ENCODE assay signal across 18 cellular contexts in genomic region chr4:76809594-76810305, GRCh38.
DNase-seq lines count a peak whose midpoint lies in the region; ATAC-seq, FAIRE-seq and TF ChIP-seq lines count a peak whose summit lies in the region.
"Had no signal": no experiment of that assay in that cellular context is flagged by ENCODE, and none has a peak within 500 bp of the region (broad histone marks: within the 10 kb centered on the region; RNA-seq: fewer than 3 reads in every experiment).

No MANE protein-coding gene starts in this region.

- no peak overlapping the region for H3K4me3 Mint-ChIP-seq in activated T-cell treated with anti-CD3 and anti-CD28 coated beads, Interleukin-2, amount 50 U/mL, for 72 hours
- H3K4me3 Mint-ChIP-seq: stimulated activated memory B cell treated with anti-CD40 and anti-IgM and Interleukin-4, amounts not matched to agents 10 μg/mL and 1 μg/mL and 100 μg/mL, for 72 hours had no signal

- no peak for TF ChIP-seq CTCF in fibroblast of mammary gland (conservative IDR thresholded peaks at IDR 0.05; ENCODE audit: control insufficient read depth, insufficient read depth, low read depth, low read length)

- no peak for TF ChIP-seq POLR2A in H54 (IDR thresholded peaks at IDR 0.05; ENCODE audit: low read depth, low read length)

- DNase-seq in ELR (ENCODE audit: low read depth) (peak; percentile 22), RPMI7951 (ENCODE audit: low read depth) (peak; percentile 44), fibroblast of mammary gland (ENCODE audit: low read depth) (peak; percentile 42), myocyte (ENCODE audit: low read depth) (peak; percentile 59), GM03348 (ENCODE audit: low spot score) (no peak), H54 (ENCODE audit: insufficient read length, low spot score) (no peak)
- DNase-seq in activated T-cell treated with anti-CD3 and anti-CD28 coated beads, Interleukin-2, amount 50 U/mL, for 72 hours: no peak
- no peak for DNase-seq in activated CD4-positive, alpha-beta T cell treated with anti-CD3 and anti-CD28 coated beads, Interleukin-2, amount 50 U/mL, for 1 hour
- DNase-seq: activated gamma-delta T cell, KG1, midbrain, NCI-H1436 treated with DMSO at 0.1 percent for 48 hours, ovary had no signal

- no peak overlapping the region for H3K27ac Mint-ChIP-seq in activated T-cell treated with anti-CD3 and anti-CD28 coated beads, Interleukin-2, amount 50 U/mL, for 72 hours
- H3K27ac Mint-ChIP-seq: stimulated activated memory B cell treated with anti-CD40 and anti-IgM and Interleukin-4, amounts not matched to agents 10 μg/mL and 1 μg/mL and 100 μg/mL, for 72 hours had no signal

- no peak for ATAC-seq in activated T-cell treated with anti-CD3 and anti-CD28 coated beads, Interleukin-2, amount 50 U/mL, for 72 hours (replicated peaks in 1 of 2)
- ATAC-seq: foreskin keratinocyte; stimulated activated memory B cell treated with anti-CD40 and anti-IgM and Interleukin-4, amounts not matched to agents 10 μg/mL and 1 μg/mL and 100 μg/mL, for 72 hours had no signal

- peaks cover 5 to 12% of the 10 kb centered on the region in 2 donors for H3K36me3 Mint-ChIP-seq in activated T-cell treated with anti-CD3 and anti-CD28 coated beads, Interleukin-2, amount 50 U/mL, for 72 hours (ENCODE audit: insufficient read depth in 2 of 2)
- H3K36me3 Mint-ChIP-seq: stimulated activated memory B cell treated with anti-CD40 and anti-IgM and Interleukin-4, amounts not matched to agents 10 μg/mL and 1 μg/mL and 100 μg/mL, for 72 hours had no signal

- no peaks in the 10 kb centered on the region for H3K4me1 Mint-ChIP-seq in activated T-cell treated with anti-CD3 and anti-CD28 coated beads, Interleukin-2, amount 50 U/mL, for 72 hours (ENCODE audit: low read depth)
- H3K4me1 Mint-ChIP-seq: stimulated activated memory B cell treated with anti-CD40 and anti-IgM and Interleukin-4, amounts not matched to agents 10 μg/mL and 1 μg/mL and 100 μg/mL, for 72 hours had no signal

- H3K4me3 ChIP-seq in fibroblast of mammary gland (ENCODE audit: control insufficient read depth, low read depth, low read length): no peak overlapping the region
- H3K4me3 ChIP-seq: ascending aorta, ovary, skin epidermis had no signal

- FAIRE-seq in H54 (lab: Jason Lieb, UNC): no peak
- FAIRE-seq: H1 had no signal

- H3K27me3 Mint-ChIP-seq in activated T-cell treated with anti-CD3 and anti-CD28 coated beads, Interleukin-2, amount 50 U/mL, for 72 hours (ENCODE audit: low read depth): peaks cover 13% of the 10 kb centered on the region

- peaks cover 5 to 13% of the 10 kb centered on the region in 2 donors for H3K9me3 Mint-ChIP-seq in activated T-cell treated with anti-CD3 and anti-CD28 coated beads, Interleukin-2, amount 50 U/mL, for 72 hours

Comparison
In these comparisons a context has a peak if more than half of its experiments do, and no peak if none do; other contexts are left out.
1. DNase-seq: peak in ELR (single experiment), RPMI7951 (single experiment), fibroblast of mammary gland (single experiment) and myocyte (single experiment); none in activated T-cell treated with anti-CD3 and anti-CD28 coated beads, Interleukin-2, amount 50 U/mL, for 72 hours (0 of 2), GM03348 (single experiment), H54 (single experiment) and activated CD4-positive, alpha-beta T cell treated with anti-CD3 and anti-CD28 coated beads, Interleukin-2, amount 50 U/mL, for 1 hour (single experiment).